Comparison of ENCODE assay signal across 9 cellular contexts in the genomic region with DNA sequence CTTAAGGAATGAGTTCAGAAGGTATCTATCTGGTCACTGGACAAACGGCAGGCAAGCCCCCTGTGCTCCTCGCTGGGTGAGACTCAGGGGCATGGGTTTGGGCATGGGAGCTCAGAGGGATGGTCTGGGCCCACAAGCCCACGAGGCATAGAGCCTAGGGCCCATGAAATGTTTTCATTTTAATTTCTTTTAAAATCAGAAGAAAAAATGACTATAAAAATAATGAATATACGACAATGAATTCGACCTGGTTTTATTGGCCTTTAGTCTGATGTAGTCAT.
DNase-seq lines count a peak whose midpoint lies in the region; ATAC-seq and TF ChIP-seq lines count a peak whose summit lies in the region.
"Had no signal": no experiment of that assay in that cellular context is flagged by ENCODE, and none has a peak within 500 bp of the region (broad histone marks: within the 10 kb centered on the region; RNA-seq: fewer than 3 reads in every experiment).

No MANE protein-coding gene starts in this region.

- POLR2A ChIA-PET in activated CD4-positive, alpha-beta memory T cell treated with anti-CD3 and anti-CD28 coated beads for 36 hours (lab: Charles Lee): interaction anchor here (1.5 kb wide), 1 partner anchor 19 kb away, joined by 4 read pairs; no protein-coding TSS in a partner anchor

- no peaks in the 10 kb centered on the region for H3K27me3 Mint-ChIP-seq in activated CD4-positive, alpha-beta memory T cell treated with anti-CD3 and anti-CD28 coated beads for 36 hours
- no peaks in the 10 kb centered on the region for H3K27me3 Mint-ChIP-seq in stimulated activated memory B cell treated with anti-CD40 and anti-IgM and Interleukin-4, amounts not matched to agents 10 μg/mL and 1 μg/mL and 100 μg/mL, for 72 hours

- peak overlapping the region; percentile 54 for H3K27ac ChIP-seq in HL-60 (replicated peaks)

- peak overlapping the region; percentile 81 for H3K4me3 Mint-ChIP-seq in activated CD4-positive, alpha-beta memory T cell treated with anti-CD3 and anti-CD28 coated beads for 36 hours
- H3K4me3 Mint-ChIP-seq in stimulated activated memory B cell treated with anti-CD40 and anti-IgM and Interleukin-4, amounts not matched to agents 10 μg/mL and 1 μg/mL and 100 μg/mL, for 72 hours: peak overlapping the region; percentile 82
- H3K4me3 Mint-ChIP-seq: GM23338 had no signal

- in situ Hi-C loops in GM13976 (cut with MboI; ENCODE audit: low sequenced_read_pairs, unreplicated experiment): no loop called here

- H3K27me3 ChIP-seq in HL-60 (ENCODE audit: insufficient read depth, poor library complexity, severe bottlenecking): no peaks in the 10 kb centered on the region

- H3K9me3 Mint-ChIP-seq in activated CD4-positive, alpha-beta memory T cell treated with anti-CD3 and anti-CD28 coated beads for 36 hours: no peaks in the 10 kb centered on the region
- H3K9me3 Mint-ChIP-seq in stimulated activated memory B cell treated with anti-CD40 and anti-IgM and Interleukin-4, amounts not matched to agents 10 μg/mL and 1 μg/mL and 100 μg/mL, for 72 hours: no peaks in the 10 kb centered on the region
- H3K9me3 Mint-ChIP-seq: GM23338 had no signal

- DNase-seq in HL-60 (ENCODE audit: low read depth in 1 of 2, low spot score in 1 of 2) (no peak), left cardiac atrium (peak; percentile 17), hypothalamus (lab: John Stamatoyannopoulos, UW) (no peak), GM13976 (ENCODE audit: low spot score) (no peak)
- no peak for DNase-seq in activated CD4-positive, alpha-beta memory T cell treated with anti-CD3 and anti-CD28 coated beads for 36 hours

- H3K27ac Mint-ChIP-seq in activated CD4-positive, alpha-beta memory T cell treated with anti-CD3 and anti-CD28 coated beads for 36 hours: peak overlapping the region; percentile 92
- peak overlapping the region; percentile 93 for H3K27ac Mint-ChIP-seq in stimulated activated memory B cell treated with anti-CD40 and anti-IgM and Interleukin-4, amounts not matched to agents 10 μg/mL and 1 μg/mL and 100 μg/mL, for 72 hours
- H3K27ac Mint-ChIP-seq: GM23338 had no signal

- ATAC-seq in left cardiac atrium (no peak), GM18505 (IDR thresholded peaks at IDR 0.05; ENCODE audit: unreplicated experiment) (no peak), HG03378 (IDR thresholded peaks at IDR 0.05; ENCODE audit: unreplicated experiment) (no peak)
- ATAC-seq in stimulated activated memory B cell treated with anti-CD40 and anti-IgM and Interleukin-4, amounts not matched to agents 10 μg/mL and 1 μg/mL and 100 μg/mL, for 72 hours: no peak

- H3K4me1 Mint-ChIP-seq in activated CD4-positive, alpha-beta memory T cell treated with anti-CD3 and anti-CD28 coated beads for 36 hours (ENCODE audit: low read depth): peaks cover 53% of the 10 kb centered on the region
- peaks cover 64% of the 10 kb centered on the region for H3K4me1 Mint-ChIP-seq in stimulated activated memory B cell treated with anti-CD40 and anti-IgM and Interleukin-4, amounts not matched to agents 10 μg/mL and 1 μg/mL and 100 μg/mL, for 72 hours

- CTCF ChIA-PET in activated CD4-positive, alpha-beta memory T cell treated with anti-CD3 and anti-CD28 coated beads for 36 hours (lab: Charles Lee): interaction anchor here (1.4 kb wide), 1 partner anchor 10 kb away, joined by 3 read pairs; no protein-coding TSS in a partner anchor

- intact Hi-C loops in activated CD4-positive, alpha-beta memory T cell treated with anti-CD3 and anti-CD28 coated beads for 36 hours (cut with micrococcal nuclease): loop anchor here (2.0 kb wide), 1 partner anchor 14 kb away; no protein-coding TSS in a partner anchor
- intact Hi-C loops in left cardiac atrium (cut with DNase I): loop anchor here in 1 of 2 donors (2.0 kb wide), 1 partner anchor 14 kb away; no protein-coding TSS in a partner anchor

- H3K4me3 ChIP-seq in HL-60 (replicated peaks; ENCODE audit: insufficient read depth, low read length): no peak overlapping the region
- H3K4me3 ChIP-seq: GM23338 had no signal

- no peak for TF ChIP-seq CTCF in HL-60 (IDR thresholded peaks at IDR 0.05; ENCODE audit: insufficient read depth, low read length)
- TF ChIP-seq CTCF in GM13976 (IDR thresholded peaks at IDR 0.05; ENCODE audit: borderline replicate concordance, control extremely low read depth, extremely low read depth, insufficient read depth, missing control alignments): no peak

- peaks cover 3% of the 10 kb centered on the region for H3K36me3 Mint-ChIP-seq in activated CD4-positive, alpha-beta memory T cell treated with anti-CD3 and anti-CD28 coated beads for 36 hours
- H3K36me3 Mint-ChIP-seq in stimulated activated memory B cell treated with anti-CD40 and anti-IgM and Interleukin-4, amounts not matched to agents 10 μg/mL and 1 μg/mL and 100 μg/mL, for 72 hours: no peaks in the 10 kb centered on the region

- no peak for TF ChIP-seq POLR2A in GM18505 (IDR thresholded peaks at IDR 0.05; ENCODE audit: borderline replicate concordance, extremely low read depth, insufficient read depth, insufficient read length)
